In genomic region chr20:39800548-39800947, GRCh38 we compare ENCODE assay signal across 11 cellular contexts.
DNase-seq lines count a peak whose midpoint lies in the region; ATAC-seq and TF ChIP-seq lines count a peak whose summit lies in the region.
"Had no signal": no experiment of that assay in that cellular context is flagged by ENCODE, and none has a peak within 500 bp of the region (broad histone marks: within the 10 kb centered on the region; RNA-seq: fewer than 3 reads in every experiment).

No MANE protein-coding gene starts in this region.

- intact Hi-C loops in breast epithelium (cut with DNase I; ENCODE audit: low total_unique reads) = no loop called here

- peak overlapping the region; percentile 3 for H3K27ac Mint-ChIP-seq in progenitor cell of endocrine pancreas
- H3K27ac Mint-ChIP-seq: HFFc6 had no signal

- peaks cover 7% of the 10 kb centered on the region for H3K9me3 Mint-ChIP-seq in progenitor cell of endocrine pancreas (ENCODE audit: low read depth)

- no peaks in the 10 kb centered on the region for H3K4me1 ChIP-seq in breast epithelium
- H3K4me1 ChIP-seq: upper lobe of left lung had no signal

- peak overlapping the region; percentile 11 to 38 for H3K27ac ChIP-seq in breast epithelium
- H3K27ac ChIP-seq in caudate nucleus (ENCODE audit: low read depth, low read length) = no peak overlapping the region
- H3K27ac ChIP-seq: upper lobe of left lung had no signal

- no peaks in the 10 kb centered on the region for H3K36me3 ChIP-seq in breast epithelium
- H3K36me3 ChIP-seq: upper lobe of left lung had no signal

- peaks cover 0 to 8% of the 10 kb centered on the region in 2 donors for H3K9me3 ChIP-seq in breast epithelium
- H3K9me3 ChIP-seq: upper lobe of left lung had no signal

- TF ChIP-seq POLR2A in breast epithelium (IDR thresholded peaks at IDR 0.05) = no peak

- no peak overlapping the region for H3K4me3 Mint-ChIP-seq in progenitor cell of endocrine pancreas (ENCODE audit: low read depth)
- H3K4me3 Mint-ChIP-seq: HFFc6 had no signal

- peak; percentile 72 for ATAC-seq in GM18870 (IDR thresholded peaks at IDR 0.05; ENCODE audit: unreplicated experiment)
- ATAC-seq in HG03045 (IDR thresholded peaks at IDR 0.05; ENCODE audit: unreplicated experiment) = peak; percentile 61

- no peaks in the 10 kb centered on the region for H3K27me3 Mint-ChIP-seq in progenitor cell of endocrine pancreas

- peaks cover 6% of the 10 kb centered on the region for H3K4me1 Mint-ChIP-seq in progenitor cell of endocrine pancreas (ENCODE audit: low read depth)

- H3K27me3 ChIP-seq in breast epithelium = no peaks in the 10 kb centered on the region
- H3K27me3 ChIP-seq: upper lobe of left lung had no signal

- DNase-seq in breast epithelium (ENCODE audit: low spot score in 2 of 2) (no peak), progenitor cell of endocrine pancreas (ENCODE audit: low spot score, unreplicated experiment) (no peak), caudate nucleus (lab: John Stamatoyannopoulos, UW) (no peak), NCI-H1048 (lab: John Stamatoyannopoulos, UW) (no peak)
- no peak for DNase-seq in central memory CD4-positive, alpha-beta T cell
- DNase-seq in activated naive CD4-positive, alpha-beta T cell (lab: John Stamatoyannopoulos, UW) = no peak
- DNase-seq: HFFc6, mesendoderm, upper lobe of left lung had no signal

- H3K36me3 Mint-ChIP-seq in progenitor cell of endocrine pancreas (ENCODE audit: insufficient read depth) = no peaks in the 10 kb centered on the region

- TF ChIP-seq CTCF in breast epithelium (IDR thresholded peaks at IDR 0.05) = no peak
- TF ChIP-seq CTCF in progenitor cell of endocrine pancreas (IDR thresholded peaks at IDR 0.05; ENCODE audit: unreplicated experiment) = no peak

- H3K4me3 ChIP-seq in breast epithelium = no peak overlapping the region
- H3K4me3 ChIP-seq: upper lobe of left lung had no signal
